ENCODE assay signal across 1 cellular context in genomic region chr9:130149654-130150286, GRCh38.
TF ChIP-seq lines count a peak whose summit lies in the region.

No MANE protein-coding gene starts in this region.

TF ChIP-seq in HepG2, 621 proteins besides CTCF, POLR2A, EP300 and RAD21:
- TF ChIP-seq MYNN (CRISPR knock-in tag; IDR thresholded peaks at IDR 0.05; ENCODE audit: low read depth) (no peak), ZNF329 (CRISPR knock-in tag; IDR thresholded peaks at IDR 0.05; ENCODE audit: low read depth) (peak; percentile 97)
